Comparison of ENCODE assay signal across 17 cellular contexts in genomic region chr5:127565586-127566270, GRCh38.
"Had no signal": no experiment of that assay in that cellular context is flagged by ENCODE, and none has a peak within 500 bp of the region (broad histone marks: within the 10 kb centered on the region; RNA-seq: fewer than 3 reads in every experiment).

No MANE protein-coding gene starts in this region.

- FAIRE-seq: endometrium, keratinocyte had no signal

- H3K36me3 ChIP-seq: esophagus muscularis mucosa, gastroesophageal sphincter, left ventricle myocardium inferior, lower lobe of right lung, thoracic aorta, transverse colon had no signal

- H3K4me1 ChIP-seq: left ventricle myocardium inferior, parathyroid adenoma had no signal

- H3K27me3 ChIP-seq: esophagus muscularis mucosa, gastroesophageal sphincter, transverse colon had no signal

- H3K9me3 ChIP-seq: esophagus muscularis mucosa, gastroesophageal sphincter, left ventricle myocardium inferior, lower lobe of right lung, thoracic aorta, transverse colon had no signal

- H3K4me3 ChIP-seq: esophagus muscularis mucosa, gastroesophageal sphincter, left ventricle myocardium inferior, lower lobe of right lung, smooth muscle cell, thoracic aorta, transverse colon had no signal

- DNase-seq: effector memory CD4-positive, alpha-beta T cell; immature natural killer cell; left ventricle myocardium inferior; lower lobe of right lung; mesenchymal stem cell; naive B cell; right cardiac atrium; stimulated activated CD4-positive, alpha-beta T cell treated with anti-CD3 and anti-CD28 coated beads, Interleukin-2, amount 100 ng/mL, for 48 hours; transverse colon had no signal

- H3K27ac ChIP-seq: epithelial cell of prostate, esophagus muscularis mucosa, gastroesophageal sphincter, left ventricle myocardium inferior, lower lobe of right lung, parathyroid adenoma, thoracic aorta, transverse colon had no signal

- ATAC-seq: gastroesophageal sphincter, lower lobe of right lung, right cardiac atrium had no signal
